ENCODE assay signal across 8 cellular contexts in the genomic region with DNA sequence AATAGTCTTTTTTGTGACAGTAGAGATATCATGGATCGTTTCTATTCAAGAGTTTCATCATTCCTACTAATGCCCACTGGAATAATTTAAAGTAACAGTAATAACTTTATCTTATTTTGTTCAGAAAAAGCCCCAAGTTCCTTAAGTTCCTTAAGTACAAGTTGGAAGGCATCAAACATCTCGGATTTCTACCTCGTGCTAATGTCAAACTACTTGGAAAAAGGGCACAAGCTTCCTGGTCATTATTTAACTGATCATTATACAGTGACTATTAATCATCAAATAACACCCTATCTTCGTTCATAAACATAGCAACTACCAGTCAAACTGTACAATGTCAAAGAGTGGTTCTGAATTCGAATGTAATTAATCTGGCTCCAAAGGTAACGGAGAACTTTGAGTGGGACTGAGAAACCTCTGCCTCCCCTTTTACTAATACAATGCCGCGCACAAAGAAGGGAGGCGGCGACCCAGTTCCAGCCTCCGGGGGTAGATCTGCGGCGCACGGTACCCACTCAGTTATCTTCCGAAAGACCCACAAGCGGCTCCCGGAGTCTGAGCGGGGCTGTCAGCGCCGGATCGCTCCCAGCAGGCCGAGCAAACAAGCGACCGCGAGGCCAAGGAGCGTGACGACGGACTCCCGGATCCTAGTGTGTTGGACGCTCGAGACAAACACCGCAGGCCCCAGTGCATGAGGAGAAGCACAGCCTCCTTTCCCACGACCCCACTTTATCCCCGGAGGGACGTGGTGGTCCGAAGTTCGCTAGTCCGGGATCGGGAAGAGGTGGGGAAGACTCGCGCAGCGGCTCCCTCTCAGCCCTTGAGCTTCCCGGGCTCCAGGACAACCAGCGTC. TPM values are rescaled to one million over a fixed set of nuclear protein-coding genes. Genes with fewer than 3 reads are reported as not detected.
DNase-seq lines count a peak whose midpoint lies in the region; ATAC-seq and TF ChIP-seq lines count a peak whose summit lies in the region.

No MANE protein-coding gene starts in this region.

- H3K4me1 ChIP-seq in Peyer's patch (peaks cover 0 to 14% (median 6%) of the 10 kb centered on the region in 4 donors), cardiac muscle cell (ENCODE audit: low read depth) (peaks cover 8% of the 10 kb centered on the region), upper lobe of left lung (peaks cover 16 to 37% (median 29%) of the 10 kb centered on the region in 4 donors)

- peak overlapping the region; percentile 76 to 88 (median 82) for H3K27ac ChIP-seq in Peyer's patch
- H3K27ac ChIP-seq in cardiac muscle cell, result peak overlapping the region; percentile 89
- H3K27ac ChIP-seq in upper lobe of left lung, result peak overlapping the region; percentile 80 to 92 (median 86)

- peak overlapping the region; percentile 91 for H3K4me3 Mint-ChIP-seq in activated naive CD4-positive, alpha-beta T cell treated with anti-CD3 and anti-CD28 coated beads, Interleukin-2, amount 50 U/mL, for 24 hours

- TF ChIP-seq POLR2A in Peyer's patch (IDR thresholded peaks at IDR 0.05), result no peak
- no peak for TF ChIP-seq POLR2A in upper lobe of left lung (IDR thresholded peaks at IDR 0.05)

- peaks cover 4% of the 10 kb centered on the region for H3K36me3 Mint-ChIP-seq in activated naive CD4-positive, alpha-beta T cell treated with anti-CD3 and anti-CD28 coated beads, Interleukin-2, amount 50 U/mL, for 24 hours

- H3K27ac Mint-ChIP-seq in activated naive CD4-positive, alpha-beta T cell treated with anti-CD3 and anti-CD28 coated beads, Interleukin-2, amount 50 U/mL, for 24 hours, result peak overlapping the region; percentile 67

- H3K27me3 ChIP-seq in Peyer's patch (no peaks in the 10 kb centered on the region), cardiac muscle cell (no peaks in the 10 kb centered on the region), upper lobe of left lung (no peaks in the 10 kb centered on the region)

- H3K36me3 ChIP-seq in Peyer's patch (no peaks in the 10 kb centered on the region), cardiac muscle cell (no peaks in the 10 kb centered on the region), upper lobe of left lung (no peaks in the 10 kb centered on the region)

- peak overlapping the region; percentile 69 to 81 (median 70) for H3K4me3 ChIP-seq in Peyer's patch
- peak overlapping the region; percentile 71 for H3K4me3 ChIP-seq in cardiac muscle cell
- H3K4me3 ChIP-seq in upper lobe of left lung, result peak overlapping the region; percentile 77 to 91 (median 86)

- TF ChIP-seq EP300 in upper lobe of left lung (IDR thresholded peaks at IDR 0.05), result no peak

- TF ChIP-seq CTCF in Peyer's patch (IDR thresholded peaks at IDR 0.05) (peak in 1 of 6 experiments; percentile 3), cardiac muscle cell (IDR thresholded peaks at IDR 0.05; ENCODE audit: low read depth, low read length) (no peak), upper lobe of left lung (IDR thresholded peaks at IDR 0.05) (no peak)

- no peaks in the 10 kb centered on the region for H3K27me3 Mint-ChIP-seq in activated naive CD4-positive, alpha-beta T cell treated with anti-CD3 and anti-CD28 coated beads, Interleukin-2, amount 50 U/mL, for 24 hours

- WGBS in upper lobe of left lung, 2 donors, result 1 to 2% methylated on average over 8 to 44 of the region's 44 CpGs

- ATAC-seq in HG03439 (IDR thresholded peaks at IDR 0.05; ENCODE audit: unreplicated experiment) (peak; percentile 32), upper lobe of left lung (ENCODE audit: low FRiP score in 2 of 2) (peak; percentile 69 to 77)

- no peaks in the 10 kb centered on the region for H3K9me3 ChIP-seq in Peyer's patch
- no peaks in the 10 kb centered on the region for H3K9me3 ChIP-seq in cardiac muscle cell (ENCODE audit: low read depth)
- no peaks in the 10 kb centered on the region for H3K9me3 ChIP-seq in upper lobe of left lung

- peaks cover 61% of the 10 kb centered on the region for H3K4me1 Mint-ChIP-seq in activated naive CD4-positive, alpha-beta T cell treated with anti-CD3 and anti-CD28 coated beads, Interleukin-2, amount 50 U/mL, for 24 hours

- H3K9me3 Mint-ChIP-seq in activated naive CD4-positive, alpha-beta T cell treated with anti-CD3 and anti-CD28 coated beads, Interleukin-2, amount 50 U/mL, for 24 hours, result no peaks in the 10 kb centered on the region

- DNase-seq in AG20443 (ENCODE audit: low spot score) (peak; percentile 73), GM19240 (ENCODE audit: insufficient read length, low spot score) (peak; percentile 2), Peyer's patch (peak; percentile 46 to 73 (median 66)), cardiac muscle cell (ENCODE audit: low read depth in 1 of 2, low spot score in 1 of 2) (peak; percentile 61 to 79), pons (ENCODE audit: low spot score) (peak; percentile 20), upper lobe of left lung (peak; percentile 40 to 87)

RNA-seq across cellular contexts. Expression of a gene that starts 0.7 kb away (rescaled TPM):
- total RNA-seq in Peyer's patch (10 to 100 TPM; 24.0 to 80.0 (median 45.7) TPM), cardiac muscle cell (15.3 and 32.6 TPM in 2 replicates), upper lobe of left lung (10 to 100 TPM; 13.5 to 65.0 (median 21.8) TPM)
- polyA plus RNA-seq in cardiac muscle cell, result 18.8 and 26.5 TPM in 2 replicates

Comparison
In these comparisons a context has a peak if more than half of its experiments do, and no peak if none do; other contexts are left out.
1. Peak in every context shown above with its lines: DNase-seq, ATAC-seq, H3K4me3 ChIP-seq and H3K27ac ChIP-seq.
2. DNase-seq: peak in every context shown above with its lines; median percentile 73 in AG20443; 70 in cardiac muscle cell; 66 in Peyer's patch; 64 in upper lobe of left lung; 20 in pons; 2 in GM19240.